Comparison of ENCODE assay signal across 13 cellular contexts in the genomic region with DNA sequence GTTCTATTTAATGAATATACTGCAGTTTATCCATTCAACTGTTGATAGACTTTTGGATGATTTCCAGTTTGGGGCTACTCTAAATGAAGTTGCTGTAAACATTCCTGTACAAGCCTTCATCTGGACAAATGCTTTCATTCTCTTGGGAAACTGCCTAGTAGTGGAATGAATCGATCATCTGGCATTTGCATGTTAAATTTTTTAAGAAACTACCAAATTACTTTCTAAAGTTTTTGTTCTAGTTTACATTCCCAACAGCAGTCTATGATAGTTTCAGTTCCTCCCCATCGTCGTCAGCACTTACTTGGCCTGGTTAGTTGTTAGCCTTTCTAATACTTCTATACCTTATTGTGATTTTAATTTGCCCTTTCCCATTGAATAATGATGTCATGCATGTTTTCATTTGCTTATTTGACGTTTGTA.
DNase-seq lines count a peak whose midpoint lies in the region; ATAC-seq, FAIRE-seq and TF ChIP-seq lines count a peak whose summit lies in the region.
"Had no signal": no experiment of that assay in that cellular context is flagged by ENCODE, and none has a peak within 500 bp of the region (broad histone marks: within the 10 kb centered on the region; RNA-seq: fewer than 3 reads in every experiment).

No MANE protein-coding gene starts in this region.

- H3K4me3 ChIP-seq in HAP-1 = no peak overlapping the region
- H3K4me3 ChIP-seq: sigmoid colon had no signal

- H3K36me3 Mint-ChIP-seq in progenitor cell of endocrine pancreas (ENCODE audit: insufficient read depth) = peaks cover 10% of the 10 kb centered on the region
- H3K36me3 Mint-ChIP-seq in activated CD4-positive, alpha-beta memory T cell treated with anti-CD3 and anti-CD28 coated beads for 36 hours = peaks cover 12% of the 10 kb centered on the region

- peaks cover 11% of the 10 kb centered on the region for H3K9me3 Mint-ChIP-seq in progenitor cell of endocrine pancreas (ENCODE audit: low read depth)
- H3K9me3 Mint-ChIP-seq in activated CD4-positive, alpha-beta memory T cell treated with anti-CD3 and anti-CD28 coated beads for 36 hours = no peaks in the 10 kb centered on the region
- H3K9me3 Mint-ChIP-seq: activated naive CD4-positive, alpha-beta T cell treated with anti-CD3 and anti-CD28 coated beads, Interleukin-2, amount 50 U/mL, for 24 hours had no signal

- intact Hi-C loops in activated CD4-positive, alpha-beta memory T cell treated with anti-CD3 and anti-CD28 coated beads for 36 hours (cut with micrococcal nuclease) = no loop called here

- in situ Hi-C loops in HAP-1 (cut with MboI; ENCODE audit: low sequenced_read_pairs) = no loop called here

- H3K36me3 ChIP-seq in HAP-1 (replicated peaks) = peaks cover 4% of the 10 kb centered on the region; the same call in 1 of the 2 replicates

- CTCF ChIA-PET in activated CD4-positive, alpha-beta memory T cell treated with anti-CD3 and anti-CD28 coated beads for 36 hours (lab: Charles Lee) = no interaction called here

- H3K4me3 Mint-ChIP-seq in progenitor cell of endocrine pancreas (ENCODE audit: low read depth) = no peak overlapping the region
- H3K4me3 Mint-ChIP-seq in activated CD4-positive, alpha-beta memory T cell treated with anti-CD3 and anti-CD28 coated beads for 36 hours = no peak overlapping the region
- H3K4me3 Mint-ChIP-seq: activated naive CD4-positive, alpha-beta T cell treated with anti-CD3 and anti-CD28 coated beads, Interleukin-2, amount 50 U/mL, for 24 hours had no signal

- DNase-seq in GM12892 (ENCODE audit: insufficient read length) (no peak), fibroblast of the conjunctiva (ENCODE audit: low read depth) (peak; percentile 53), HAP-1 (ENCODE audit: low spot score in 2 of 2) (no peak), progenitor cell of endocrine pancreas (ENCODE audit: low spot score, unreplicated experiment) (no peak)
- no peak for DNase-seq in activated CD4-positive, alpha-beta memory T cell treated with anti-CD3 and anti-CD28 coated beads for 36 hours
- DNase-seq: activated CD4-positive, alpha-beta T cell treated with anti-CD3 and anti-CD28 coated beads, Interleukin-2, amount 50 U/mL, for 1 hour; NCI-H446; sigmoid colon had no signal

- peaks cover 5% of the 10 kb centered on the region for H3K4me1 ChIP-seq in HAP-1
- H3K4me1 ChIP-seq: sigmoid colon had no signal

- H3K27ac Mint-ChIP-seq in progenitor cell of endocrine pancreas = no peak overlapping the region
- no peak overlapping the region for H3K27ac Mint-ChIP-seq in activated CD4-positive, alpha-beta memory T cell treated with anti-CD3 and anti-CD28 coated beads for 36 hours
- H3K27ac Mint-ChIP-seq: activated naive CD4-positive, alpha-beta T cell treated with anti-CD3 and anti-CD28 coated beads, Interleukin-2, amount 50 U/mL, for 24 hours had no signal

- H3K27me3 ChIP-seq in HAP-1 (ENCODE audit: low read depth) = no peaks in the 10 kb centered on the region
- H3K27me3 ChIP-seq: sigmoid colon had no signal

- ATAC-seq in GM21526 (IDR thresholded peaks at IDR 0.05; ENCODE audit: low FRiP score, unreplicated experiment) (peak; percentile 68), HG03469 (IDR thresholded peaks at IDR 0.05; ENCODE audit: unreplicated experiment) (peak; percentile 60), HG02571 (IDR thresholded peaks at IDR 0.05; ENCODE audit: unreplicated experiment) (no peak)

- peak; percentile 40 for FAIRE-seq in GM12892 (lab: Jason Lieb, UNC)
- FAIRE-seq: endometrium had no signal

- no peaks in the 10 kb centered on the region for H3K9me3 ChIP-seq in HAP-1
- H3K9me3 ChIP-seq: sigmoid colon had no signal

- H3K27me3 Mint-ChIP-seq in progenitor cell of endocrine pancreas = no peaks in the 10 kb centered on the region
- no peaks in the 10 kb centered on the region for H3K27me3 Mint-ChIP-seq in activated CD4-positive, alpha-beta memory T cell treated with anti-CD3 and anti-CD28 coated beads for 36 hours
- H3K27me3 Mint-ChIP-seq: activated naive CD4-positive, alpha-beta T cell treated with anti-CD3 and anti-CD28 coated beads, Interleukin-2, amount 50 U/mL, for 24 hours had no signal

- POLR2A ChIA-PET in activated CD4-positive, alpha-beta memory T cell treated with anti-CD3 and anti-CD28 coated beads for 36 hours (lab: Charles Lee) = no interaction called here

- TF ChIP-seq CTCF in progenitor cell of endocrine pancreas (IDR thresholded peaks at IDR 0.05; ENCODE audit: unreplicated experiment) = no peak

- H3K4me1 Mint-ChIP-seq in progenitor cell of endocrine pancreas (ENCODE audit: low read depth) = no peaks in the 10 kb centered on the region
- no peaks in the 10 kb centered on the region for H3K4me1 Mint-ChIP-seq in activated CD4-positive, alpha-beta memory T cell treated with anti-CD3 and anti-CD28 coated beads for 36 hours (ENCODE audit: low read depth)
- H3K4me1 Mint-ChIP-seq: activated naive CD4-positive, alpha-beta T cell treated with anti-CD3 and anti-CD28 coated beads, Interleukin-2, amount 50 U/mL, for 24 hours had no signal

- TF ChIP-seq POLR2A in GM12892 (IDR thresholded peaks at IDR 0.05; ENCODE audit: low read depth, low read length) = no peak
